Comparison of ENCODE assay signal across 28 cellular contexts in genomic region chr11:129871914-129872313, GRCh38. TPM values are rescaled to one million over a fixed set of nuclear protein-coding genes. Genes with fewer than 3 reads are reported as not detected.
"Had no signal": no experiment of that assay in that cellular context is flagged by ENCODE, and none has a peak within 500 bp of the region (broad histone marks: within the 10 kb centered on the region; RNA-seq: fewer than 3 reads in every experiment).

No MANE protein-coding gene starts in this region.

- H3K27ac Mint-ChIP-seq: activated naive CD4-positive, alpha-beta T cell treated with anti-CD3 and anti-CD28 coated beads for 36 hours; activated naive CD8-positive, alpha-beta T cell treated with anti-CD3 and anti-CD28 coated beads for 36 hours; type B pancreatic cell had no signal

- H3K27ac ChIP-seq: adrenal gland, body of pancreas, foreskin keratinocyte, heart right ventricle, pancreas, psoas muscle, thoracic aorta, vagina, VCaP had no signal

- H3K27me3 ChIP-seq: adrenal gland, body of pancreas, foreskin keratinocyte, heart right ventricle, pancreas, vagina had no signal

- H3K9me3 ChIP-seq: adrenal gland, body of pancreas, heart right ventricle, pancreas, psoas muscle, thoracic aorta, vagina had no signal

- H3K9me3 Mint-ChIP-seq: activated naive CD4-positive, alpha-beta T cell treated with anti-CD3 and anti-CD28 coated beads for 36 hours; activated naive CD8-positive, alpha-beta T cell treated with anti-CD3 and anti-CD28 coated beads for 36 hours; neural crest cell; type B pancreatic cell had no signal

- H3K4me1 Mint-ChIP-seq: activated naive CD8-positive, alpha-beta T cell treated with anti-CD3 and anti-CD28 coated beads for 36 hours; neural crest cell had no signal

- H3K4me3 Mint-ChIP-seq: activated naive CD4-positive, alpha-beta T cell treated with anti-CD3 and anti-CD28 coated beads for 36 hours; activated naive CD8-positive, alpha-beta T cell treated with anti-CD3 and anti-CD28 coated beads for 36 hours; neural crest cell; type B pancreatic cell had no signal

- H3K4me3 ChIP-seq: adrenal gland, body of pancreas, heart right ventricle, lung, pancreas, psoas muscle, smooth muscle cell, thoracic aorta, vagina had no signal

- ATAC-seq: body of pancreas, esophagus mucosa, foreskin keratinocyte, left lobe of liver, psoas muscle had no signal

- H3K4me1 ChIP-seq: adrenal gland, body of pancreas, foreskin keratinocyte, pancreas, psoas muscle, vagina had no signal

- H3K27me3 Mint-ChIP-seq: activated naive CD8-positive, alpha-beta T cell treated with anti-CD3 and anti-CD28 coated beads for 36 hours; type B pancreatic cell had no signal

- DNase-seq: activated CD4-positive, alpha-beta T cell treated with anti-CD3 and anti-CD28 coated beads for 4 hours; activated CD4-positive, alpha-beta T cell treated with anti-CD3 and anti-CD28 coated beads, Interleukin-2, amount 50 U/mL, for 4 hours; activated effector memory CD4-positive, alpha-beta T cell treated with anti-CD3 and anti-CD28 coated beads, Interleukin-2, amount 50 U/mL, for 16 hours; activated naive CD4-positive, alpha-beta T cell treated with anti-CD3 and anti-CD28 coated beads for 36 hours; activated naive CD8-positive, alpha-beta T cell treated with anti-CD3 and anti-CD28 coated beads for 36 hours; activated T-cell treated with anti-CD3 and anti-CD28 coated beads for 4 hours; adrenal gland; aorta; body of pancreas; foreskin keratinocyte; heart right ventricle; mesendoderm; nucleus accumbens; pancreas; psoas muscle; stimulated activated CD4-positive, alpha-beta T cell treated with anti-CD3 and anti-CD28 coated beads, Interleukin-1b, Interleukin-23, amount 100 ng/mL, for 48 hours; stimulated activated naive CD4-positive, alpha-beta T cell; T-helper 9 cell had no signal

RNA-seq across cellular contexts. Expression of gene TMEM45B, which starts 56.3 kb away (rescaled TPM):
- total RNA-seq: chondrocyte, neural crest cell, psoas muscle, thoracic aorta had no signal
- polyA plus RNA-seq: heart right ventricle had no signal
